Comparison of ENCODE assay signal across 29 cellular contexts in the genomic region with DNA sequence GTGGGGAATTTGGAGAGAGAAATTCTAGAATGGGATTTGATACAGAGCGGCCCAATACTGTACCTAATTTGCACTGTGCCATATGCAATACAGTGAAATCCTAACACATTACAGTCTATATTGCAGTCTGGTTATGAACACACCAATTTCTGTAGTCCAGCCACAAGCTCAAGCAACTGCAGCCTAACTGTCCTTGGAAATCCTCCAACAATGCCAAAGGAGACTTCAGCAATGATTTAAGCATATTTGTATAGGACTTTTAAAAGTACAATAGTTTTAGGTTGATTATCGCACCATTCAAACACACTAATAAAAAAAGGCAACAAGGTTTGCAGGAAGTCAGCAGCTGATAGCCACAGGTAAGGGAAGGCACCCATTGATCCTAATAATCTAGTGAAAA. TPM values are rescaled to one million over a fixed set of nuclear protein-coding genes. Genes with fewer than 3 reads are reported as not detected.
A peak's percentile ranks its signal among the peaks of the same experiment; 100 is the strongest.
DNase-seq lines count a peak whose midpoint lies in the region; ATAC-seq and TF ChIP-seq lines count a peak whose summit lies in the region.
"Had no signal": no experiment of that assay in that cellular context is flagged by ENCODE, and none has a peak within 500 bp of the region (broad histone marks: within the 10 kb centered on the region; RNA-seq: fewer than 3 reads in every experiment).

No MANE protein-coding gene starts in this region.

- TF ChIP-seq CTCF in SK-N-SH (IDR thresholded peaks at IDR 0.05) (no peak), fibroblast of villous mesenchyme (IDR thresholded peaks at IDR 0.05; ENCODE audit: insufficient read depth, low read depth, low read length) (no peak), tibial nerve (IDR thresholded peaks at IDR 0.05) (no peak)

- TF ChIP-seq POLR2A in tibial nerve (IDR thresholded peaks at IDR 0.05): no peak

- H3K36me3 ChIP-seq in SK-N-SH (replicated peaks in 1 of 2; ENCODE audit: control insufficient read depth in 1 of 2, insufficient read depth in 2 of 2, low read length in 1 of 2): no peaks in the 10 kb centered on the region
- no peaks in the 10 kb centered on the region for H3K36me3 ChIP-seq in tibial nerve
- H3K36me3 ChIP-seq: colonic mucosa, prostate gland, tibial artery had no signal

- peaks cover 5 to 27% of the 10 kb centered on the region in 2 experiments for H3K4me1 ChIP-seq in SK-N-SH (ENCODE audit: control insufficient read depth in 1 of 2, insufficient read depth in 2 of 2, low read depth in 1 of 2, low read length in 1 of 2)
- no peaks in the 10 kb centered on the region for H3K4me1 ChIP-seq in tibial nerve
- H3K4me1 ChIP-seq: colonic mucosa, prostate gland, tibial artery had no signal

- H3K27ac ChIP-seq in SK-N-SH (ENCODE audit: low read depth in 2 of 2, low read length in 1 of 2) (peak overlapping the region in 1 of 2 experiments; percentile 12; a peak in 2 of 4 replicates), tibial nerve (no peak overlapping the region)
- H3K27ac ChIP-seq: colonic mucosa, prostate gland, tibial artery had no signal

- CTCF ChIA-PET in SK-N-SH (lab: Yijun Ruan, JAX): interaction anchor here (1.1 kb wide), 1 partner anchor 9 kb away, joined by 5 read pairs; no protein-coding TSS in a partner anchor

- no peak for TF ChIP-seq RAD21 in SK-N-SH (IDR thresholded peaks at IDR 0.05; ENCODE audit: low read length)

- H3K4me2 ChIP-seq in SK-N-SH: peak overlapping the region; percentile 2; the same call in 1 of the 2 replicates

- H3K9me2 ChIP-seq in SK-N-SH: no peaks in the 10 kb centered on the region

- 93% methylated on average over 2 of the region's 2 CpGs for WGBS in SK-N-SH (ENCODE audit: low lambda C conversion rate)
- 90 to 96% methylated on average over 2 of the region's 2 CpGs for WGBS in tibial nerve, 2 donors

- H3K27me3 ChIP-seq in SK-N-SH (ENCODE audit: insufficient read depth): no peaks in the 10 kb centered on the region
- H3K27me3 ChIP-seq in tibial nerve: no peaks in the 10 kb centered on the region
- H3K27me3 ChIP-seq: colonic mucosa, tibial artery had no signal

- TF ChIP-seq EP300 in SK-N-SH (IDR thresholded peaks at IDR 0.05; ENCODE audit: borderline replicate concordance in 1 of 2, low read depth in 1 of 2, low read length in 1 of 2) (no peak), tibial nerve (IDR thresholded peaks at IDR 0.05) (no peak)

- ATAC-seq in HG03457 (IDR thresholded peaks at IDR 0.05; ENCODE audit: unreplicated experiment): no peak
- ATAC-seq: activated CD4-positive, alpha-beta T cell treated with anti-CD3 and anti-CD28 coated beads for 36 hours; activated CD8-positive, alpha-beta T cell treated with anti-CD3 and anti-CD28 coated beads, Interleukin-2, amount 10 ng/mL, durations not matched to agents 7 days and 5 days; effector memory CD8-positive, alpha-beta T cell; esophagus mucosa; HepG2; naive thymus-derived CD8-positive, alpha-beta T cell; Right ventricle myocardium inferior; sciatic nerve had no signal

- H3K9ac ChIP-seq in SK-N-SH: no peak overlapping the region

- no peaks in the 10 kb centered on the region for H3F3A ChIP-seq in SK-N-SH (replicated peaks; ENCODE audit: insufficient read depth)

- POLR2A ChIA-PET in SK-N-SH (lab: Yijun Ruan, JAX): no interaction called here

- H3K79me2 ChIP-seq in SK-N-SH (ENCODE audit: insufficient read depth): peaks cover 100% of the 10 kb centered on the region

- H2AFZ ChIP-seq in SK-N-SH (ENCODE audit: low read depth): no peak overlapping the region

- H3K9me3 ChIP-seq in SK-N-SH (no peaks in the 10 kb centered on the region), tibial nerve (no peaks in the 10 kb centered on the region)
- H3K9me3 ChIP-seq: colonic mucosa, prostate gland, tibial artery had no signal

- peaks cover 29% of the 10 kb centered on the region; the same call in 1 of the 2 replicates for H4K20me1 ChIP-seq in SK-N-SH (ENCODE audit: insufficient read depth)

- DNase-seq in SK-N-SH (no peak), dedifferentiated amniotic fluid mesenchymal stem cell (ENCODE audit: extremely low spot score) (peak; percentile 43), fibroblast of villous mesenchyme (ENCODE audit: low read depth) (peak; percentile 26), tibial nerve (ENCODE audit: low spot score in 2 of 2) (no peak), hypothalamus (lab: John Stamatoyannopoulos, UW) (no peak), NCI-H1092 treated with DMSO at 0.1 percent for 48 hours (lab: John Stamatoyannopoulos, UW) (no peak)
- DNase-seq: activated CD4-positive, alpha-beta T cell treated with anti-CD3 and anti-CD28 coated beads for 36 hours; activated CD8-positive, alpha-beta T cell treated with anti-CD3 and anti-CD28 coated beads, Interleukin-2, amount 10 ng/mL, durations not matched to agents 7 days and 5 days; activated naive CD4-positive, alpha-beta T cell treated with anti-CD3 and anti-CD28 coated beads, Interleukin-2, amount 10 ng/mL, durations not matched to agents 7 days and 5 days; amniotic stem cell; C1 segment of cervical spinal cord; colonic mucosa; DMS153; effector memory CD8-positive, alpha-beta T cell; GDM1; glutamatergic neuron; Karpas-422; naive thymus-derived CD8-positive, alpha-beta T cell; NCI-H146; NCI-H748 treated with DMSO at 0.1 percent for 48 hours; nucleus accumbens; stimulated activated CD4-positive, alpha-beta T cell treated with anti-CD3 and anti-CD28 coated beads, Interleukin-4, amount 100 ng/mL, for 24 hours; tibial artery had no signal

- no peak overlapping the region for H3K4me3 ChIP-seq in SK-N-SH (ENCODE audit: low read depth in 2 of 2, low read length in 1 of 2)
- no peak overlapping the region for H3K4me3 ChIP-seq in fibroblast of villous mesenchyme (ENCODE audit: low read depth, low read length)
- no peak overlapping the region for H3K4me3 ChIP-seq in tibial nerve
- H3K4me3 ChIP-seq: colonic mucosa, prostate gland, tibial artery had no signal

TF ChIP-seq in SK-N-SH, 30 proteins besides CTCF, POLR2A, EP300 and RAD21:
- TF ChIP-seq YY1 (IDR thresholded peaks at IDR 0.05; ENCODE audit: low read depth) (no peak), FOXJ3 (CRISPR knock-in tag; IDR thresholded peaks at IDR 0.05) (no peak), MEF2A (IDR thresholded peaks at IDR 0.05; ENCODE audit: borderline replicate concordance, low read depth) (no peak), EZH2phosphoT487 (IDR thresholded peaks at IDR 0.05; ENCODE audit: borderline replicate concordance, low read depth) (no peak), RCOR1 (IDR thresholded peaks at IDR 0.05; ENCODE audit: low read length) (no peak), SMC3 (IDR thresholded peaks at IDR 0.05; ENCODE audit: low read depth, low read length) (no peak), TAF1 (IDR thresholded peaks at IDR 0.05; ENCODE audit: borderline replicate concordance, low read depth, low read length) (no peak), GATA2 (CRISPR knock-in tag; IDR thresholded peaks at IDR 0.05) (no peak), TCF12 (IDR thresholded peaks at IDR 0.05) (no peak), RFX5 (IDR thresholded peaks at IDR 0.05; ENCODE audit: low read length) (no peak), TEAD4 (IDR thresholded peaks at IDR 0.05; ENCODE audit: borderline replicate concordance, insufficient read depth) (no peak)
- TF ChIP-seq, protein P1, sequence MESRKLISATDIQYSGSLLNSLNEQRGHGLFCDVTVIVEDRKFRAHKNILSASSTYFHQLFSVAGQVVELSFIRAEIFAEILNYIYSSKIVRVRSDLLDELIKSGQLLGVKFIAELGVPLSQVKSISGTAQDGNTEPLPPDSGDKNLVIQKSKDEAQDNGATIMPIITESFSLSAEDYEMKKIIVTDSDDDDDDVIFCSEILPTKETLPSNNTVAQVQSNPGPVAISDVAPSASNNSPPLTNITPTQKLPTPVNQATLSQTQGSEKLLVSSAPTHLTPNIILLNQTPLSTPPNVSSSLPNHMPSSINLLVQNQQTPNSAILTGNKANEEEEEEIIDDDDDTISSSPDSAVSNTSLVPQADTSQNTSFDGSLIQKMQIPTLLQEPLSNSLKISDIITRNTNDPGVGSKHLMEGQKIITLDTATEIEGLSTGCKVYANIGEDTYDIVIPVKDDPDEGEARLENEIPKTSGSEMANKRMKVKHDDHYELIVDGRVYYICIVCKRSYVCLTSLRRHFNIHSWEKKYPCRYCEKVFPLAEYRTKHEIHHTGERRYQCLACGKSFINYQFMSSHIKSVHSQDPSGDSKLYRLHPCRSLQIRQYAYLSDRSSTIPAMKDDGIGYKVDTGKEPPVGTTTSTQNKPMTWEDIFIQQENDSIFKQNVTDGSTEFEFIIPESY (IDR thresholded peaks at IDR 0.05; ENCODE audit: borderline replicate concordance, low read depth): no peak
- TF ChIP-seq, protein P2, sequence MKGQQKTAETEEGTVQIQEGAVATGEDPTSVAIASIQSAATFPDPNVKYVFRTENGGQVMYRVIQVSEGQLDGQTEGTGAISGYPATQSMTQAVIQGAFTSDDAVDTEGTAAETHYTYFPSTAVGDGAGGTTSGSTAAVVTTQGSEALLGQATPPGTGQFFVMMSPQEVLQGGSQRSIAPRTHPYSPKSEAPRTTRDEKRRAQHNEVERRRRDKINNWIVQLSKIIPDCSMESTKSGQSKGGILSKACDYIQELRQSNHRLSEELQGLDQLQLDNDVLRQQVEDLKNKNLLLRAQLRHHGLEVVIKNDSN (IDR thresholded peaks at IDR 0.05; ENCODE audit: borderline replicate concordance, low read depth): no peak
- TF ChIP-seq, protein P3, sequence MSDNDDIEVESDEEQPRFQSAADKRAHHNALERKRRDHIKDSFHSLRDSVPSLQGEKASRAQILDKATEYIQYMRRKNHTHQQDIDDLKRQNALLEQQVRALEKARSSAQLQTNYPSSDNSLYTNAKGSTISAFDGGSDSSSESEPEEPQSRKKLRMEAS (IDR thresholded peaks at IDR 0.05; ENCODE audit: low read depth): no peak

RNA-seq across cellular contexts. Expression of a gene that starts 17.2 kb away (rescaled TPM):
- 5.4 TPM in 2 replicates for polyA plus RNA-seq in SK-N-SH (2012; rRNA removed)
- polyA plus RNA-seq in SK-N-SH (2012; cell fraction: cytosol; rRNA removed): 7.3 and 9.8 TPM in 2 replicates
- polyA plus RNA-seq in SK-N-SH (2012; cell fraction: nucleus; rRNA removed): 3.6 and 5.8 TPM in 2 replicates
- total RNA-seq in fibroblast of villous mesenchyme (20.9 and 30.7 TPM in 2 replicates), tibial nerve (under 1 TPM in 2 of 4 donors, not detected in 2; 0.20 to 0.30 TPM)
- total RNA-seq: naive thymus-derived CD8-positive, alpha-beta T cell had no signal

Comparison
In these comparisons a context has a peak if more than half of its experiments do, and no peak if none do; other contexts are left out.
1. DNase-seq: peak in dedifferentiated amniotic fluid mesenchymal stem cell (single experiment) and fibroblast of villous mesenchyme (single experiment); none in SK-N-SH (single experiment), tibial nerve (0 of 2), hypothalamus (0 of 51) and NCI-H1092 treated with DMSO at 0.1 percent for 48 hours (single experiment).
2. RNA of a gene that starts 17.2 kb away (total RNA-seq): 20.9 to 30.7 TPM in fibroblast of villous mesenchyme; 0.20 to 0.30 TPM in tibial nerve; every median in the first group is over 10 times any median in the second.